ENCODE assay signal across 26 cellular contexts in genomic region chr2:181972431-181973190, GRCh38. TPM values are rescaled to one million over a fixed set of nuclear protein-coding genes. Genes with fewer than 3 reads are reported as not detected.
A peak's percentile ranks its signal among the peaks of the same experiment; 100 is the strongest.
DNase-seq lines count a peak whose midpoint lies in the region; ATAC-seq, FAIRE-seq and TF ChIP-seq lines count a peak whose summit lies in the region.
"Had no signal": no experiment of that assay in that cellular context is flagged by ENCODE, and none has a peak within 500 bp of the region (broad histone marks: within the 10 kb centered on the region; RNA-seq: fewer than 3 reads in every experiment).

No MANE protein-coding gene starts in this region.

- POLR2A ChIA-PET in IMR-90 (lab: Charles Lee; ENCODE audit: unreplicated experiment) = no interaction called here

- H2BK120ac ChIP-seq in IMR-90 (ENCODE audit: low read depth, low read length) = no peak overlapping the region

- peak; percentile 48 for FAIRE-seq in keratinocyte (lab: Jason Lieb, UNC)
- FAIRE-seq: GM12892, GM19239, H1 had no signal

- TF ChIP-seq POLR2A in IMR-90 (IDR thresholded peaks at IDR 0.05; ENCODE audit: low read depth, low read length) = no peak

- DNase-seq in IMR-90 (peak; percentile 20), amniotic epithelial cell (ENCODE audit: low read depth) (peak; percentile 18), keratinocyte (ENCODE audit: low read depth, low spot score) (no peak), head of caudate nucleus (no peak), SKM-1 treated with dmso at 0.1 percent for 144 hours (lab: John Stamatoyannopoulos, UW; ENCODE audit: unreplicated experiment) (no peak)
- DNase-seq in activated effector memory CD4-positive, alpha-beta T cell treated with Interleukin-2 at 50 U/mL for 16 hours = no peak
- DNase-seq in stimulated activated CD4-positive, alpha-beta T cell treated with anti-CD3 and anti-CD28 coated beads, Interleukin-15, amount 100 ng/mL, for 24 hours = no peak
- DNase-seq: ACHN; Caco-2; CD4-positive, alpha-beta memory T cell; DMS 273 treated with DMSO at 0.1 percent for 48 hours; DMS79 treated with DMSO at 0.1 percent for 48 hours; Karpas-422; NCI-H1048; NCI-H1417 treated with DMSO at 0.1 percent for 48 hours; NCI-H187; NCI-H526; SHP77 treated with DMSO at 0.1 percent for 48 hours had no signal

- H2BK15ac ChIP-seq in IMR-90 (ENCODE audit: low read depth, low read length) = no peak overlapping the region

- no peak overlapping the region for H4K8ac ChIP-seq in IMR-90 (ENCODE audit: low read depth in 2 of 2, low read length in 2 of 2)

- CTCF ChIA-PET in IMR-90 (lab: Yijun Ruan, JAX) = no interaction called here

- ATAC-seq in IMR-90 (ENCODE audit: low read depth) (no peak), esophagus mucosa (peak; percentile 74)

- no peak for TF ChIP-seq RAD21 in IMR-90 (IDR thresholded peaks at IDR 0.05; ENCODE audit: low read length)

- no peaks in the 10 kb centered on the region for H3K9me1 ChIP-seq in IMR-90 (ENCODE audit: insufficient read depth, low read length)
- H3K9me1 ChIP-seq in keratinocyte (ENCODE audit: control insufficient read depth, extremely low read depth, insufficient read depth, low read length) = no peaks in the 10 kb centered on the region

- no TSS peak for BruUV-seq in IMR-90 (replicated peaks; lab: Mats Ljungman, UMichigan)

- no peak overlapping the region for H2BK20ac ChIP-seq in IMR-90 (ENCODE audit: low read depth, low read length)

- H3K4me1 ChIP-seq in IMR-90 (ENCODE audit: control insufficient read depth, insufficient read depth, low read length) (no peaks in the 10 kb centered on the region; the same call in 1 of the 2 replicates), keratinocyte (ENCODE audit: control insufficient read depth, extremely low read depth, insufficient read depth, low read length) (peaks cover 35% of the 10 kb centered on the region)
- H3K4me1 ChIP-seq: BLaER1 treated with 17β-estradiol and CSF1 and Interleukin-3, amounts not matched to agents 10 nM and 100 nM; Caco-2 had no signal

- H3K36me3 ChIP-seq in IMR-90 (ENCODE audit: control insufficient read depth, insufficient read depth, low read length) (no peaks in the 10 kb centered on the region), keratinocyte (ENCODE audit: control insufficient read depth in 2 of 2, extremely low read depth in 1 of 2, insufficient read depth in 2 of 2, low read length in 2 of 2) (no peaks in the 10 kb centered on the region)
- H3K36me3 ChIP-seq: BLaER1 treated with 17β-estradiol and CSF1 and Interleukin-3, amounts not matched to agents 10 nM and 100 nM had no signal

- H2AK5ac ChIP-seq in IMR-90 (ENCODE audit: low read depth, low read length) = no peak overlapping the region

- H3K27me3 ChIP-seq in IMR-90 (ENCODE audit: control insufficient read depth, insufficient read depth, low read length) = no peaks in the 10 kb centered on the region
- no peaks in the 10 kb centered on the region for H3K27me3 ChIP-seq in keratinocyte (ENCODE audit: control insufficient read depth, extremely low read depth, insufficient read depth, low read length)
- H3K27me3 ChIP-seq: BLaER1 treated with 17β-estradiol and CSF1 and Interleukin-3, amounts not matched to agents 10 nM and 100 nM had no signal

- no peak overlapping the region for H4K91ac ChIP-seq in IMR-90 (ENCODE audit: insufficient read depth, low read depth, low read length)

- no CpG with 5 or more reads among the region's 5 CpGs for WGBS in IMR-90 (ENCODE audit: extremely low coverage in 2 of 2, insufficient read length in 1 of 2), 2 experiments

- H2AFZ ChIP-seq in IMR-90 (replicated peaks; ENCODE audit: low read length, poor library complexity) = no peak overlapping the region
- H2AFZ ChIP-seq in keratinocyte (ENCODE audit: control insufficient read depth, low read length) = peak overlapping the region; percentile 81

- H3K18ac ChIP-seq in IMR-90 (ENCODE audit: low read depth, low read length) = no peak overlapping the region

- no peaks in the 10 kb centered on the region for H4K20me1 ChIP-seq in IMR-90 (ENCODE audit: insufficient read depth, low read length)
- H4K20me1 ChIP-seq in keratinocyte (ENCODE audit: control insufficient read depth, extremely low read depth, insufficient read depth, low read length) = no peaks in the 10 kb centered on the region
- H4K20me1 ChIP-seq: BLaER1 treated with 17β-estradiol and CSF1 and Interleukin-3, amounts not matched to agents 10 nM and 100 nM had no signal

- H2AK9ac ChIP-seq in IMR-90 (replicated peaks; ENCODE audit: low read depth, low read length, poor library complexity) = no peak overlapping the region

- in situ Hi-C loops in IMR-90 (cut with MboI; ENCODE audit: low sequenced_read_pairs) = no loop called here

- no peak overlapping the region for H3K14ac ChIP-seq in IMR-90 (replicated peaks; ENCODE audit: low read depth, low read length)

- dilution Hi-C loops in IMR-90 (cut with HindIII; ENCODE audit: low sequenced_read_pairs, unreplicated experiment) = no loop called here
- dilution Hi-C loops in keratinocyte (cut with MboI; ENCODE audit: extremely low pct_ligation_motif_present, low sequenced_read_pairs) = no loop called here

- H3K79me2 ChIP-seq in keratinocyte (ENCODE audit: control insufficient read depth, insufficient read depth, low read length) = no peaks in the 10 kb centered on the region

- H3K4me3 ChIP-seq in IMR-90 (ENCODE audit: insufficient read depth, low read depth, low read length) (no peak overlapping the region), keratinocyte (ENCODE audit: control insufficient read depth in 2 of 3, extremely low read depth in 1 of 3, insufficient read depth in 2 of 3, low read depth in 1 of 3, low read length in 3 of 3) (peak overlapping the region in 2 of 3 experiments; percentile 17 to 33)
- H3K4me3 ChIP-seq: BLaER1 treated with 17β-estradiol and CSF1 and Interleukin-3, amounts not matched to agents 10 nM and 100 nM; SK-N-MC had no signal

- intact Hi-C loops in IMR-90 (cut with micrococcal nuclease) (no loop called here), head of caudate nucleus (cut with DNase I) (no loop called here)

- no peaks in the 10 kb centered on the region for H3K9me3 ChIP-seq in IMR-90 (ENCODE audit: control insufficient read depth, insufficient read depth, low read length)
- no peaks in the 10 kb centered on the region for H3K9me3 ChIP-seq in keratinocyte (ENCODE audit: control insufficient read depth, low read depth, low read length)
- H3K9me3 ChIP-seq: BLaER1 treated with 17β-estradiol and CSF1 and Interleukin-3, amounts not matched to agents 10 nM and 100 nM; Caco-2 had no signal

- H2BK5ac ChIP-seq in IMR-90 (ENCODE audit: low read depth, low read length, poor library complexity, severe bottlenecking) = no peak overlapping the region

- H3K4ac ChIP-seq in IMR-90 (ENCODE audit: low read depth, low read length) = no peak overlapping the region

- H3K27ac ChIP-seq in IMR-90 (ENCODE audit: insufficient read depth, low read length) = no peak overlapping the region
- peak overlapping the region; percentile 61 for H3K27ac ChIP-seq in keratinocyte (ENCODE audit: control insufficient read depth, insufficient read depth, low read length)
- H3K27ac ChIP-seq: BLaER1 treated with 17β-estradiol and CSF1 and Interleukin-3, amounts not matched to agents 10 nM and 100 nM; SK-N-MC had no signal

- no peak overlapping the region for H3K4me2 ChIP-seq in IMR-90 (ENCODE audit: low read depth, low read length)
- H3K4me2 ChIP-seq in keratinocyte (ENCODE audit: control insufficient read depth, extremely low read depth, insufficient read depth, low read depth, low read length) = peak overlapping the region; percentile 76
- H3K4me2 ChIP-seq: BLaER1 treated with 17β-estradiol and CSF1 and Interleukin-3, amounts not matched to agents 10 nM and 100 nM had no signal

- no peaks in the 10 kb centered on the region for H3K79me1 ChIP-seq in IMR-90 (ENCODE audit: low read depth in 1 of 2, low read length in 2 of 2)

- no peak overlapping the region for H3K9ac ChIP-seq in IMR-90 (ENCODE audit: low read depth, low read length)
- peak overlapping the region; percentile 40 for H3K9ac ChIP-seq in keratinocyte (ENCODE audit: control insufficient read depth, extremely low read depth, insufficient read depth, low read length)
- H3K9ac ChIP-seq: BLaER1 treated with 17β-estradiol and CSF1 and Interleukin-3, amounts not matched to agents 10 nM and 100 nM had no signal

- no peak for TF ChIP-seq CTCF in IMR-90 (conservative IDR thresholded peaks at IDR 0.05; ENCODE audit: low read depth, low read length)
- no peak for TF ChIP-seq CTCF in keratinocyte (optimal IDR thresholded peaks at IDR 0.05 in 1 of 3, IDR thresholded peaks at IDR 0.05 in 1 of 3, conservative IDR thresholded peaks at IDR 0.05 in 1 of 3; ENCODE audit: extremely low read depth in 1 of 3, insufficient read depth in 2 of 3, low read length in 3 of 3)

- H3K23ac ChIP-seq in IMR-90 (ENCODE audit: low read depth, low read length) = no peak overlapping the region

- no peak overlapping the region for H4K5ac ChIP-seq in IMR-90 (ENCODE audit: low read depth, low read length)

- H3K56ac ChIP-seq in IMR-90 (ENCODE audit: extremely low read depth, insufficient read depth, low read length) = no peak overlapping the region

TF ChIP-seq in IMR-90, 13 proteins besides CTCF, POLR2A, EP300 and RAD21 (continues in another document):
- TF ChIP-seq SMC3 (IDR thresholded peaks at IDR 0.05; ENCODE audit: low read depth, low read length) = no peak
- no peak for TF ChIP-seq ELK1 (IDR thresholded peaks at IDR 0.05; ENCODE audit: borderline replicate concordance, low read depth, low read length)
- no peak for TF ChIP-seq CEBPB (IDR thresholded peaks at IDR 0.05; ENCODE audit: low read depth, low read length)

RNA-seq across cellular contexts. Expression of gene PPP1R1C, which starts 13.0 kb away (rescaled TPM):
- total RNA-seq in IMR-90 (2012; rRNA removed) = 0.28 and 0.36 TPM in 2 replicates
- 0.10 and 0.34 TPM in 2 replicates for polyA plus RNA-seq in IMR-90 (2012; rRNA removed)
- polyA plus RNA-seq in IMR-90 (2012; cell fraction: cytosol; rRNA removed) = 0.11 TPM in 1 of 2 replicates, not detected in the other
- polyA plus RNA-seq in IMR-90 (2012; cell fraction: nucleus; rRNA removed; ENCODE audit: low replicate concordance) = 0.46 TPM in 1 of 2 replicates, not detected in the other
- total RNA-seq in esophagus mucosa = 1.8 TPM
- 3.0 to 4.3 TPM (median 3.1 TPM) in 3 replicates for polyA plus RNA-seq in keratinocyte
- 0.45 TPM for polyA plus RNA-seq in keratinocyte (2011; ENCODE audit: low read depth)
- polyA plus RNA-seq in keratinocyte (2011; cell fraction: cytosol; rRNA removed) = 2.6 and 5.5 TPM in 2 replicates
- 2.1 and 3.5 TPM in 2 replicates for polyA plus RNA-seq in keratinocyte (2011; cell fraction: nucleus; rRNA removed)
- polyA plus RNA-seq in keratinocyte (2012; ENCODE audit: low replicate concordance) = 1.7 and 7.5 TPM in 2 replicates
- 1.1 to 1.7 TPM in 2 of 3 replicates, not detected in the other for polyA minus RNA-seq in keratinocyte
- not detected for polyA minus RNA-seq in keratinocyte (2011; cell fraction: cytosol; rRNA and poly(A)+ RNA removed)
- polyA minus RNA-seq in keratinocyte (2011; cell fraction: nucleus; rRNA and poly(A)+ RNA removed) = 1.2 and 2.7 TPM in 2 replicates
- total RNA-seq: CD4-positive, alpha-beta memory T cell; G401; OCI-LY7 had no signal
- polyA plus RNA-seq: CD4-positive, alpha-beta memory T cell had no signal

Comparison
In these comparisons a context has a peak if more than half of its experiments do, and no peak if none do; other contexts are left out.
1. DNase-seq: peak in IMR-90 (single experiment) and amniotic epithelial cell (single experiment); none in keratinocyte (single experiment), head of caudate nucleus (0 of 42), SKM-1 treated with dmso at 0.1 percent for 144 hours (single experiment), activated effector memory CD4-positive, alpha-beta T cell treated with Interleukin-2 at 50 U/mL for 16 hours (single experiment) and stimulated activated CD4-positive, alpha-beta T cell treated with anti-CD3 and anti-CD28 coated beads, Interleukin-15, amount 100 ng/mL, for 24 hours (single experiment).